ENCODE assay signal across 8 cellular contexts in genomic region chr11:72585762-72586590, GRCh38.
DNase-seq lines count a peak whose midpoint lies in the region; ATAC-seq lines count a peak whose summit lies in the region.

No MANE protein-coding gene starts in this region.

- no peak overlapping the region for H3K4me3 ChIP-seq in endocrine pancreas (ENCODE audit: control insufficient read depth, insufficient read depth, low read length)

- no peaks in the 10 kb centered on the region for H3K4me1 ChIP-seq in endocrine pancreas (ENCODE audit: control insufficient read depth, insufficient read depth, low read length)

- peak; percentile 54 for ATAC-seq in HG03354 (IDR thresholded peaks at IDR 0.05; ENCODE audit: poor library complexity, severe bottlenecking, unreplicated experiment)

- no peaks in the 10 kb centered on the region for H3K9me3 ChIP-seq in endocrine pancreas (ENCODE audit: control insufficient read depth, low read length)

- peaks cover 2% of the 10 kb centered on the region for H3K27me3 ChIP-seq in endocrine pancreas (ENCODE audit: control insufficient read depth, insufficient read depth, low read length)

- no peaks in the 10 kb centered on the region for H3K36me3 ChIP-seq in endocrine pancreas (ENCODE audit: control insufficient read depth, insufficient read depth, low read length)

- peak overlapping the region; percentile 60 for H3K9ac ChIP-seq in endocrine pancreas (ENCODE audit: control insufficient read depth, insufficient read depth, low read length)

- DNase-seq in D341Med (ENCODE audit: low spot score): peak; percentile 89
- peak; percentile 15 for DNase-seq in NCI-H82 treated with DMSO at 0.1 percent for 48 hours (lab: John Stamatoyannopoulos, UW; ENCODE audit: unreplicated experiment)
- peak; percentile 38 to 64 (median 42) for DNase-seq in activated CD8-positive, alpha-beta memory T cell treated with anti-CD3 and anti-CD28 coated beads for 48 hours (ENCODE audit: low read depth in 2 of 3, low spot score in 2 of 3)
- peak; percentile 67 for DNase-seq in myocyte (ENCODE audit: low read depth)
- DNase-seq in stimulated activated naive CD4-positive, alpha-beta T cell (lab: John Stamatoyannopoulos, UW): peak; percentile 12 to 79 (median 54)
- no peak for DNase-seq in T1000 (lab: John Stamatoyannopoulos, UW)
